24 cellular contexts compared by ENCODE assay signal in the genomic region with DNA sequence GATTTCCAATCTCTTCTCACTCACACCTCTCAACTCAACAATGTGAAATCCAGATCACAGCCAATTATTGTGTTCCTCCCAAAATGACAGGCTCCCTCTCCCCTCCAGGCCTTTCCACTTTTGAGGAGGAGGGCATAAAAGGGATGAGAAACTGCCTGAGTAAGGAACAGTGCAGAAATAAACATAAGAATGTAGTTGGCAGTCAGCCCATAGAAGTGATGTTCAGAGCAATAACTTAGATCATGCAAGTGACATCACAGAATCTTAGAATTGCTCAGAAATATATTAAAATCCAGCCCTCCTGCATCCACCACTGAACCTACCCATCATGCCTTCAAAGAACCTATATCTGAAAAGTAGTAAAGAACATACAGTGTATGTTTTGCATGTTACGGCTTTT.
"Had no signal": no experiment of that assay in that cellular context is flagged by ENCODE, and none has a peak within 500 bp of the region (broad histone marks: within the 10 kb centered on the region; RNA-seq: fewer than 3 reads in every experiment).

No MANE protein-coding gene starts in this region.

- H3K27me3 Mint-ChIP-seq: stimulated activated naive CD8-positive, alpha-beta T cell treated with anti-CD3 and anti-CD28 coated beads, Interleukin-15, Interleukin-2, amounts not matched to agents 100 ng/mL and 50 ng/mL, for 24 hours had no signal

- DNase-seq: cortex of kidney; dorsolateral prefrontal cortex; effector CD8-positive, alpha-beta T cell; foreskin keratinocyte; immature natural killer cell; kidney; left cardiac atrium; left ventricle myocardium inferior; lower lobe of right lung; midbrain; psoas muscle; retina; right lobe of liver; spleen; stimulated activated CD4-positive, alpha-beta T cell treated with anti-CD3 and anti-CD28 coated beads, Interleukin-15, amount 100 ng/mL, for 24 hours; stimulated activated CD4-positive, alpha-beta T cell treated with anti-CD3 and anti-CD28 coated beads, Interleukin-1b, Interleukin-23, amount 100 ng/mL, for 48 hours; stimulated activated CD4-positive, alpha-beta T cell treated with anti-CD3 and anti-CD28 coated beads, Interleukin-4, amount 100 ng/mL, for 24 hours; tibial artery; upper lobe of left lung; uterus had no signal

- H3K4me1 Mint-ChIP-seq: immature natural killer cell; memory B cell; stimulated activated memory B cell treated with anti-CD40 and anti-IgM and Interleukin-4, amounts not matched to agents 10 μg/mL and 1 μg/mL and 100 μg/mL, for 72 hours had no signal

- H3K36me3 ChIP-seq: left ventricle myocardium inferior, lower lobe of right lung, right lobe of liver, spleen, tibial artery, upper lobe of left lung, uterus had no signal

- H3K4me3 ChIP-seq: dorsolateral prefrontal cortex, left ventricle myocardium inferior, lower lobe of right lung, psoas muscle, right lobe of liver, spleen, tibial artery, upper lobe of left lung, uterus had no signal

- H3K36me3 Mint-ChIP-seq: natural killer cell treated with Interleukin-12 subunit alpha and Interleukin-12 subunit beta and Interleukin-15 and Interleukin-18, amount 100 ng/mL, for 72 hours; stimulated activated memory B cell treated with anti-CD40 and anti-IgM and Interleukin-4, amounts not matched to agents 10 μg/mL and 1 μg/mL and 100 μg/mL, for 72 hours had no signal

- H3K4me1 ChIP-seq: left ventricle myocardium inferior, psoas muscle, spleen, uterus had no signal

- H3K27ac Mint-ChIP-seq: immature natural killer cell; memory B cell; natural killer cell treated with Interleukin-12 subunit alpha and Interleukin-12 subunit beta and Interleukin-15 and Interleukin-18, amount 100 ng/mL, for 72 hours; stimulated activated memory B cell treated with anti-CD40 and anti-IgM and Interleukin-4, amounts not matched to agents 10 μg/mL and 1 μg/mL and 100 μg/mL, for 72 hours; stimulated activated naive CD8-positive, alpha-beta T cell treated with anti-CD3 and anti-CD28 coated beads, Interleukin-15, Interleukin-2, amounts not matched to agents 100 ng/mL and 50 ng/mL, for 24 hours had no signal

- H3K9me3 Mint-ChIP-seq: memory B cell; stimulated activated memory B cell treated with anti-CD40 and anti-IgM and Interleukin-4, amounts not matched to agents 10 μg/mL and 1 μg/mL and 100 μg/mL, for 72 hours had no signal

- H3K9me3 ChIP-seq: left ventricle myocardium inferior, lower lobe of right lung, psoas muscle, right lobe of liver, spleen, tibial artery, upper lobe of left lung, uterus had no signal

- H3K4me3 Mint-ChIP-seq: immature natural killer cell; memory B cell; natural killer cell treated with Interleukin-12 subunit alpha and Interleukin-12 subunit beta and Interleukin-15 and Interleukin-18, amount 100 ng/mL, for 72 hours; stimulated activated memory B cell treated with anti-CD40 and anti-IgM and Interleukin-4, amounts not matched to agents 10 μg/mL and 1 μg/mL and 100 μg/mL, for 72 hours; stimulated activated naive CD8-positive, alpha-beta T cell treated with anti-CD3 and anti-CD28 coated beads, Interleukin-15, Interleukin-2, amounts not matched to agents 100 ng/mL and 50 ng/mL, for 24 hours had no signal

- H3K27ac ChIP-seq: dorsolateral prefrontal cortex, foreskin keratinocyte, left ventricle myocardium inferior, lower lobe of right lung, psoas muscle, right lobe of liver, spleen, tibial artery, upper lobe of left lung, uterus had no signal

- ATAC-seq: foreskin keratinocyte; left cardiac atrium; lower lobe of right lung; natural killer cell treated with Interleukin-12 subunit alpha and Interleukin-12 subunit beta and Interleukin-15 and Interleukin-18, amount 100 ng/mL, for 72 hours; psoas muscle; right lobe of liver; stimulated activated memory B cell treated with anti-CD40 and anti-IgM and Interleukin-4, amounts not matched to agents 10 μg/mL and 1 μg/mL and 100 μg/mL, for 72 hours had no signal

- H3K27me3 ChIP-seq: foreskin keratinocyte, right lobe of liver, spleen, tibial artery, upper lobe of left lung, uterus had no signal
